ENCODE assay signal across 18 cellular contexts in the genomic region with DNA sequence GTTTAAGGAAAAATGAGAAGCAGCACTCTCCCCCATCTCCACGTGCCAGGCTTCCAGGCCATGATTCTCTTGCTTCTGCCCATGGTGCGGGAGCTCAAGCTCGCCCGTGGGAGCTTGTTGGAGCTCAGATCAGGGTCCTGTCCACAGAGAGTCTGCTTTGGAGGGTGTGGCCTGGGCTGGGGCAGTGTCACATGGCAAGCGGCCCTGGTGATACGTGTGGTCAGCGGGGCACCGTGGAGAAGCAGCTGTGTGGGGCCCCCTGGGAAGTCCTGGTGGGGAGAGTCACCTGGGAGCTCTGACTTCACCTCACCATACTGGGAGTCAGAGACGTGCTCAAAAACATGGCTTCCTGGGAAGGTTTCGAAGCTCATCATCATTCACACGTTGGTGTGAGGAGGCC.
A peak's percentile ranks its signal among the peaks of the same experiment; 100 is the strongest.
DNase-seq lines count a peak whose midpoint lies in the region; ATAC-seq and TF ChIP-seq lines count a peak whose summit lies in the region.
"Had no signal": no experiment of that assay in that cellular context is flagged by ENCODE, and none has a peak within 500 bp of the region (broad histone marks: within the 10 kb centered on the region; RNA-seq: fewer than 3 reads in every experiment).

No MANE protein-coding gene starts in this region.

- no peaks in the 10 kb centered on the region for H3K9me3 ChIP-seq in Peyer's patch
- H3K9me3 ChIP-seq: A549 had no signal

- POLR2A ChIA-PET in naive thymus-derived CD8-positive, alpha-beta T cell (lab: Charles Lee), result no interaction called here

- TF ChIP-seq CTCF in Peyer's patch (IDR thresholded peaks at IDR 0.05), result no peak

- no peak overlapping the region for H3K27ac Mint-ChIP-seq in activated T-cell treated with anti-CD3 and anti-CD28 coated beads, Interleukin-2, amount 50 U/mL, for 24 hours
- H3K27ac Mint-ChIP-seq in activated T-cell treated with anti-CD3 and anti-CD28 coated beads, Interleukin-2, amount 50 U/mL, for 72 hours, result no peak overlapping the region
- no peak overlapping the region for H3K27ac Mint-ChIP-seq in naive thymus-derived CD8-positive, alpha-beta T cell
- H3K27ac Mint-ChIP-seq: CD4-positive, alpha-beta memory T cell; GM23338 had no signal

- no peak overlapping the region for H3K4me3 ChIP-seq in Peyer's patch
- H3K4me3 ChIP-seq: A549, GM23338 had no signal

- no peaks in the 10 kb centered on the region for H3K27me3 ChIP-seq in Peyer's patch

- peaks cover 0 to 1% (median 0%) of the 10 kb centered on the region in 4 donors for H3K4me1 ChIP-seq in Peyer's patch
- H3K4me1 ChIP-seq: A549 had no signal

- no peak overlapping the region for H3K4me3 Mint-ChIP-seq in activated T-cell treated with anti-CD3 and anti-CD28 coated beads, Interleukin-2, amount 50 U/mL, for 24 hours
- no peak overlapping the region for H3K4me3 Mint-ChIP-seq in activated T-cell treated with anti-CD3 and anti-CD28 coated beads, Interleukin-2, amount 50 U/mL, for 72 hours
- H3K4me3 Mint-ChIP-seq in naive thymus-derived CD8-positive, alpha-beta T cell, result no peak overlapping the region
- H3K4me3 Mint-ChIP-seq: CD4-positive, alpha-beta memory T cell; GM23338 had no signal

- no peak for TF ChIP-seq POLR2A in Peyer's patch (IDR thresholded peaks at IDR 0.05)

- ATAC-seq in activated T-cell treated with anti-CD3 and anti-CD28 coated beads, Interleukin-2, amount 50 U/mL, for 72 hours (replicated peaks in 1 of 2), result no peak
- ATAC-seq in GM18909 (IDR thresholded peaks at IDR 0.05; ENCODE audit: poor library complexity, unreplicated experiment), result no peak
- ATAC-seq in naive thymus-derived CD8-positive, alpha-beta T cell, result no peak
- ATAC-seq: A549, GM23338 had no signal

- DNase-seq in activated T-cell treated with anti-CD3 and anti-CD28 coated beads, Interleukin-2, amount 50 U/mL, for 24 hours, result peak; percentile 3
- DNase-seq in activated T-cell treated with anti-CD3 and anti-CD28 coated beads, Interleukin-2, amount 50 U/mL, for 72 hours, result no peak
- DNase-seq in Peyer's patch, result peak in 2 of 3 donors; percentile 10 to 34
- DNase-seq in islet precursor cell, result peak; percentile 38
- DNase-seq in stimulated activated CD8-positive, alpha-beta memory T cell treated with anti-CD3 and anti-CD28 coated beads, Interleukin-4, amount 100 ng/mL, for 48 hours, result peak; percentile 14
- no peak for DNase-seq in GOT3 (lab: John Stamatoyannopoulos, UW)
- no peak for DNase-seq in naive thymus-derived CD8-positive, alpha-beta T cell
- DNase-seq: CD4-positive, alpha-beta memory T cell; DMS79 treated with DMSO at 0.1 percent for 48 hours; KG1; NCI-H1048; NCI-H1694; NCI-H2107; NCI-H226; NCI-H526 had no signal

- H3K36me3 ChIP-seq in Peyer's patch, result no peaks in the 10 kb centered on the region

- peak overlapping the region in 2 of 4 donors; percentile 50 to 59 for H3K27ac ChIP-seq in Peyer's patch
- H3K27ac ChIP-seq: A549 had no signal

- H3K9me3 Mint-ChIP-seq in activated T-cell treated with anti-CD3 and anti-CD28 coated beads, Interleukin-2, amount 50 U/mL, for 24 hours, result no peaks in the 10 kb centered on the region
- no peaks in the 10 kb centered on the region for H3K9me3 Mint-ChIP-seq in activated T-cell treated with anti-CD3 and anti-CD28 coated beads, Interleukin-2, amount 50 U/mL, for 72 hours
- H3K9me3 Mint-ChIP-seq in naive thymus-derived CD8-positive, alpha-beta T cell, result no peaks in the 10 kb centered on the region
- H3K9me3 Mint-ChIP-seq: CD4-positive, alpha-beta memory T cell; GM23338 had no signal

- no peaks in the 10 kb centered on the region for H3K4me1 Mint-ChIP-seq in activated T-cell treated with anti-CD3 and anti-CD28 coated beads, Interleukin-2, amount 50 U/mL, for 24 hours (ENCODE audit: low read depth)
- H3K4me1 Mint-ChIP-seq in activated T-cell treated with anti-CD3 and anti-CD28 coated beads, Interleukin-2, amount 50 U/mL, for 72 hours (ENCODE audit: low read depth), result no peaks in the 10 kb centered on the region
- no peaks in the 10 kb centered on the region for H3K4me1 Mint-ChIP-seq in naive thymus-derived CD8-positive, alpha-beta T cell
- H3K4me1 Mint-ChIP-seq: CD4-positive, alpha-beta memory T cell had no signal

- no peaks in the 10 kb centered on the region for H3K36me3 Mint-ChIP-seq in activated T-cell treated with anti-CD3 and anti-CD28 coated beads, Interleukin-2, amount 50 U/mL, for 24 hours (ENCODE audit: low read depth)
- H3K36me3 Mint-ChIP-seq in activated T-cell treated with anti-CD3 and anti-CD28 coated beads, Interleukin-2, amount 50 U/mL, for 72 hours (ENCODE audit: insufficient read depth in 2 of 2), result no peaks in the 10 kb centered on the region
- no peaks in the 10 kb centered on the region for H3K36me3 Mint-ChIP-seq in naive thymus-derived CD8-positive, alpha-beta T cell
- H3K36me3 Mint-ChIP-seq: CD4-positive, alpha-beta memory T cell had no signal

- no peaks in the 10 kb centered on the region for H3K27me3 Mint-ChIP-seq in activated T-cell treated with anti-CD3 and anti-CD28 coated beads, Interleukin-2, amount 50 U/mL, for 24 hours
- no peaks in the 10 kb centered on the region for H3K27me3 Mint-ChIP-seq in activated T-cell treated with anti-CD3 and anti-CD28 coated beads, Interleukin-2, amount 50 U/mL, for 72 hours (ENCODE audit: low read depth)
- H3K27me3 Mint-ChIP-seq in naive thymus-derived CD8-positive, alpha-beta T cell, result no peaks in the 10 kb centered on the region
- H3K27me3 Mint-ChIP-seq: CD4-positive, alpha-beta memory T cell had no signal

Comparison
In these comparisons a context has a peak if more than half of its experiments do, and no peak if none do; other contexts are left out.
1. DNase-seq: peak in activated T-cell treated with anti-CD3 and anti-CD28 coated beads, Interleukin-2, amount 50 U/mL, for 24 hours (single experiment), Peyer's patch (2 of 3), islet precursor cell (single experiment) and stimulated activated CD8-positive, alpha-beta memory T cell treated with anti-CD3 and anti-CD28 coated beads, Interleukin-4, amount 100 ng/mL, for 48 hours (single experiment); none in activated T-cell treated with anti-CD3 and anti-CD28 coated beads, Interleukin-2, amount 50 U/mL, for 72 hours (0 of 2), GOT3 (single experiment) and naive thymus-derived CD8-positive, alpha-beta T cell (0 of 10).